27 cellular contexts compared by ENCODE assay signal in the genomic region with DNA sequence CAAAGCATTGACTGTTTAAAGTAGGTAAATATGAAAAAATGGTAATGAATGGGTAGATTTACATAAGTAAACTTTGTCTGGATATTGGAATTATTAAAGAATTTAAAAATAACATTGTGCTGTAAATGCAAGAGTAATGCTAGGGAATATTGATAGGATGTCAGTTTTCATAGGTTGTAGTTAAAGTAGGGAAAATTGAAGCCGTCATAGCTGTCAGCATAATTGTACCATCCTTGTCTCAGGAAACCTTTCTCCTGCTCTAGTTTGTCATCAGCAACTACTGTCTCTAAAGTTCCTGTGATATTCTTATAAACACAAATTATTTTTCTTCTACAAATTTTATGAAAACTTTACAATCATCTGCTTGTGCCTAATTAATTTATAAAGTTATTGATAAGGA.
"Had no signal": no experiment of that assay in that cellular context is flagged by ENCODE, and none has a peak within 500 bp of the region (broad histone marks: within the 10 kb centered on the region; RNA-seq: fewer than 3 reads in every experiment).

No MANE protein-coding gene starts in this region.

- H3K9me3 ChIP-seq: colonic mucosa, gastrocnemius medialis had no signal

- H3K4me1 ChIP-seq: colonic mucosa, esophagus muscularis mucosa, foreskin keratinocyte, gastrocnemius medialis, gastroesophageal sphincter, heart left ventricle, heart right ventricle had no signal

- H3K36me3 ChIP-seq: colonic mucosa, esophagus muscularis mucosa, esophagus squamous epithelium, gastrocnemius medialis, gastroesophageal sphincter, heart left ventricle, heart right ventricle had no signal

- DNase-seq: colonic mucosa; cortex of kidney; dermis blood vessel endothelial cell; dorsolateral prefrontal cortex; effector CD4-positive, alpha-beta T cell; effector CD8-positive, alpha-beta T cell; effector memory CD4-positive, alpha-beta T cell; effector memory CD8-positive, alpha-beta T cell; endodermal cell; erythroblast; esophagus squamous epithelium; foreskin fibroblast; foreskin keratinocyte; foreskin melanocyte; gastrocnemius medialis; glutamatergic neuron; head of caudate nucleus; heart left ventricle; heart right ventricle had no signal

- H3K27ac ChIP-seq: colonic mucosa, coronary artery, dorsolateral prefrontal cortex, epithelial cell of prostate, esophagus muscularis mucosa, esophagus squamous epithelium, foreskin keratinocyte, gastrocnemius medialis, gastroesophageal sphincter, heart left ventricle, heart right ventricle had no signal

- ATAC-seq: effector memory CD8-positive, alpha-beta T cell; esophagus mucosa; foreskin keratinocyte; gastrocnemius medialis; gastroesophageal sphincter; heart left ventricle; heart right ventricle had no signal

- FAIRE-seq: colon, endothelial cell of umbilical vein, frontal cortex had no signal

- H3K27me3 ChIP-seq: colonic mucosa, dorsolateral prefrontal cortex, esophagus muscularis mucosa, esophagus squamous epithelium, foreskin keratinocyte, gastrocnemius medialis, gastroesophageal sphincter, heart left ventricle had no signal

- H3K4me3 ChIP-seq: colonic mucosa, coronary artery, dorsolateral prefrontal cortex, esophagus muscularis mucosa, esophagus squamous epithelium, gastrocnemius medialis, gastroesophageal sphincter, heart left ventricle, heart right ventricle had no signal
